ENCODE assay signal across 33 cellular contexts in the genomic region with DNA sequence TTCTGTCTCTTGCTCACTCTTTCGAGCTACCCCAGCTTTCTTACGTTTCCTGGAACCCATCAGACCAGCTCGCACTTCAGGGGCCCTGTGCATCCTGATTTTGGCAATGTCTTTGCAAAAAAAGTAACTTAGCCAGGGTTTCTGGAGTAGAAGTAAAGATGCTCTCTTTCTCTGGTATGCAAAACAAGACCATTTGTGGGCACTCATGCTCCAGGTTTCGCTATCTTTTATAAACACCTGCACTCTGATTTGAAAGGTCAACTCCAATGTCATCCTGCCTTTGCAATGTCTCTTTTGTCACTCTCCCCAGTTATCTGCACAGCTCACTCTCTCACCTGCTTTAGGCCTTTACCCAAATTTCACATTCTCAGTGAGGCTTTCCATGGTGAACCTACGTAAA.
"Had no signal": no experiment of that assay in that cellular context is flagged by ENCODE, and none has a peak within 500 bp of the region (broad histone marks: within the 10 kb centered on the region; RNA-seq: fewer than 3 reads in every experiment).

No MANE protein-coding gene starts in this region.

- H3K4me1 Mint-ChIP-seq: activated B cell treated with CpG ODN at 0.5 μM for 24 hours had no signal

- DNase-seq: activated B cell treated with CpG ODN at 0.5 μM for 24 hours; activated CD4-positive, alpha-beta memory T cell treated with anti-CD3 and anti-CD28 coated beads for 36 hours; activated CD4-positive, alpha-beta T cell treated with anti-CD3 and anti-CD28 coated beads for 4 hours; activated CD4-positive, alpha-beta T cell treated with anti-CD3 and anti-CD28 coated beads, Interleukin-2, amount 50 U/mL, for 1 hour; activated CD4-positive, CD25-positive, alpha-beta regulatory T cell treated with anti-CD3 and anti-CD28 coated beads, Interleukin-2, amount 50 U/mL, for 72 hours; activated CD8-positive, alpha-beta memory T cell treated with anti-CD3 and anti-CD28 coated beads, Interleukin-2, amount 50 U/mL, for 4 hours; activated gamma-delta T cell treated with Interleukin-2 at 50 U/mL for 16 hours; activated naive CD4-positive, alpha-beta T cell treated with anti-CD3 and anti-CD28 coated beads for 36 hours; activated T-cell treated with anti-CD3 and anti-CD28 coated beads for 4 hours; activated T-cell treated with anti-CD3 and anti-CD28 coated beads, Interleukin-2, amount 50 U/mL, for 4 hours; adrenal gland; body of pancreas; cerebellar nuclear complex; cortex of kidney; Karpas-422; KBM-7; MG63; MV-4-11; NCI-H1092; NCI-H187; NCI-H2227 treated with DMSO at 0.1 percent for 48 hours; NCI-H446; NCI-H69; PC-9; Right ventricle myocardium superior; SW 1271; T-helper 1 cell; T-helper 2 cell; T-helper 9 cell had no signal

- H3K4me3 ChIP-seq: adrenal gland, body of pancreas, breast epithelium, MG63, PC-9 had no signal

- H3K4me1 ChIP-seq: adrenal gland, body of pancreas, breast epithelium had no signal

- H3K4me3 Mint-ChIP-seq: activated B cell treated with CpG ODN at 0.5 μM for 24 hours; activated CD4-positive, alpha-beta memory T cell treated with anti-CD3 and anti-CD28 coated beads for 36 hours; activated naive CD4-positive, alpha-beta T cell treated with anti-CD3 and anti-CD28 coated beads for 36 hours; activated T-cell treated with anti-CD3 and anti-CD28 coated beads, Interleukin-2, amount 50 U/mL, for 4 hours; activated T-helper 1 cell treated with anti-CD3 and anti-CD28 coated beads, Interleukin-12 subunit alpha, Interleukin-12 subunit beta, Interleukin-2, Interleukin-4 antibody, amounts not matched to agents 30 ng/mL and 10 ng/mL and 1 ng/mL, durations not matched to agents 14 hours and 24 hours and 36 hours had no signal

- H3K4me2 ChIP-seq: PC-9 had no signal

- H3K36me3 ChIP-seq: adrenal gland, breast epithelium, MG63 had no signal

- H3K27ac ChIP-seq: adrenal gland, body of pancreas, breast epithelium, PC-9, VCaP had no signal

- H2AFZ ChIP-seq: PC-9 had no signal

- H3K36me3 Mint-ChIP-seq: activated CD4-positive, alpha-beta memory T cell treated with anti-CD3 and anti-CD28 coated beads for 36 hours; activated naive CD4-positive, alpha-beta T cell treated with anti-CD3 and anti-CD28 coated beads, Interleukin-2, amount 50 U/mL, for 72 hours had no signal

- ATAC-seq: activated naive CD4-positive, alpha-beta T cell treated with anti-CD3 and anti-CD28 coated beads, Interleukin-2, amount 50 U/mL, for 72 hours; activated T-cell treated with anti-CD3 and anti-CD28 coated beads, Interleukin-2, amount 50 U/mL, for 4 hours; body of pancreas had no signal

- H3K9me3 Mint-ChIP-seq: activated B cell treated with CpG ODN at 0.5 μM for 24 hours; activated CD4-positive, alpha-beta memory T cell treated with anti-CD3 and anti-CD28 coated beads for 36 hours; activated naive CD4-positive, alpha-beta T cell treated with anti-CD3 and anti-CD28 coated beads for 36 hours; activated T-cell treated with anti-CD3 and anti-CD28 coated beads, Interleukin-2, amount 50 U/mL, for 4 hours had no signal

- H3K27me3 ChIP-seq: adrenal gland, body of pancreas, breast epithelium, MG63 had no signal

- H3K27ac Mint-ChIP-seq: activated B cell treated with CpG ODN at 0.5 μM for 24 hours; activated CD4-positive, alpha-beta memory T cell treated with anti-CD3 and anti-CD28 coated beads for 36 hours; activated naive CD4-positive, alpha-beta T cell treated with anti-CD3 and anti-CD28 coated beads for 36 hours; activated naive CD4-positive, alpha-beta T cell treated with anti-CD3 and anti-CD28 coated beads, Interleukin-2, amount 50 U/mL, for 72 hours; activated T-helper 1 cell treated with anti-CD3 and anti-CD28 coated beads, Interleukin-12 subunit alpha, Interleukin-12 subunit beta, Interleukin-2, Interleukin-4 antibody, amounts not matched to agents 30 ng/mL and 10 ng/mL and 1 ng/mL, durations not matched to agents 14 hours and 24 hours and 36 hours had no signal

- H3K27me3 Mint-ChIP-seq: activated B cell treated with CpG ODN at 0.5 μM for 24 hours; activated CD4-positive, alpha-beta memory T cell treated with anti-CD3 and anti-CD28 coated beads for 36 hours had no signal
